ENCODE assay signal across 9 cellular contexts in genomic region chr11:62024975-62025374, GRCh38. TPM values are rescaled to one million over a fixed set of nuclear protein-coding genes. Genes with fewer than 3 reads are reported as not detected.
DNase-seq lines count a peak whose midpoint lies in the region; ATAC-seq and TF ChIP-seq lines count a peak whose summit lies in the region.
"Had no signal": no experiment of that assay in that cellular context is flagged by ENCODE, and none has a peak within 500 bp of the region (broad histone marks: within the 10 kb centered on the region; RNA-seq: fewer than 3 reads in every experiment).

No MANE protein-coding gene starts in this region.

- H3K4me3 ChIP-seq in heart right ventricle (peak overlapping the region in 1 of 10 donors; percentile 19), lower lobe of right lung (no peak overlapping the region), urinary bladder (ENCODE audit: low read depth, low read length) (no peak overlapping the region)

- peaks cover 0 to 36% (median 8%) of the 10 kb centered on the region in 9 donors for H3K4me1 ChIP-seq in heart right ventricle
- peaks cover 21% of the 10 kb centered on the region for H3K4me1 ChIP-seq in lower lobe of right lung
- peaks cover 3% of the 10 kb centered on the region for H3K4me1 ChIP-seq in urinary bladder (ENCODE audit: insufficient read depth)

- H3K27ac Mint-ChIP-seq in activated naive CD8-positive, alpha-beta T cell, result peak overlapping the region; percentile 1

- H3K9me3 ChIP-seq in heart right ventricle (peaks cover 0 to 17% (median 8%) of the 10 kb centered on the region in 11 donors), lower lobe of right lung (peaks cover 3% of the 10 kb centered on the region)
- H3K9me3 ChIP-seq: pancreas had no signal

- WGBS in heart right ventricle, 2 donors, result 54 to 66% methylated on average over 6 of the region's 6 CpGs
- 60% methylated on average over 6 of the region's 6 CpGs for WGBS in urinary bladder

- peaks cover 17% of the 10 kb centered on the region for H3K4me1 Mint-ChIP-seq in activated naive CD8-positive, alpha-beta T cell (ENCODE audit: low read depth)

- intact Hi-C loops in heart right ventricle (cut with DNase I), result loop anchor here in 7 of 10 donors (2.0 to 10.0 kb wide), 5 partner anchors 48 to 58 kb away; partner anchors contain the start of gene FTH1 (in 1 of the 7)
- intact Hi-C loops in Right ventricle myocardium inferior (cut with DNase I), result loop anchor here (1.0 kb wide), 1 partner anchor 58 kb away; the partner anchor contains the start of gene FTH1
- intact Hi-C loops in lower lobe of right lung (cut with DNase I), result no loop called here

- H3K27me3 ChIP-seq in heart right ventricle, result no peaks in the 10 kb centered on the region
- H3K27me3 ChIP-seq in lower lobe of right lung (ENCODE audit: low read depth), result no peaks in the 10 kb centered on the region
- H3K27me3 ChIP-seq: pancreas had no signal

- TF ChIP-seq CTCF in heart right ventricle (IDR thresholded peaks at IDR 0.05) (no peak), lower lobe of right lung (IDR thresholded peaks at IDR 0.05) (no peak)

- no peak for DNase-seq in heart right ventricle
- no peak for DNase-seq in Right ventricle myocardium inferior (ENCODE audit: missing footprints)
- no peak for DNase-seq in lower lobe of right lung
- no peak for DNase-seq in NCI-H1105 treated with DMSO at 0.1 percent for 48 hours (lab: John Stamatoyannopoulos, UW)
- DNase-seq in activated gamma-delta T cell (lab: John Stamatoyannopoulos, UW), result no peak
- no peak for DNase-seq in NCI-H2081 (lab: John Stamatoyannopoulos, UW)

- ATAC-seq in heart right ventricle (peak in 1 of 8 donors; percentile 28), Right ventricle myocardium inferior (no peak), lower lobe of right lung (peak in 1 of 2 donors; percentile 18)

- H3K27ac ChIP-seq in heart right ventricle, result peak overlapping the region in 9 of 10 donors; percentile 41 to 92 (median 70)
- peak overlapping the region; percentile 83 for H3K27ac ChIP-seq in lower lobe of right lung
- H3K27ac ChIP-seq in urinary bladder (ENCODE audit: low read depth), result peak overlapping the region; percentile 28

- H3K9me3 Mint-ChIP-seq in activated naive CD8-positive, alpha-beta T cell (ENCODE audit: low read depth), result peaks cover 6% of the 10 kb centered on the region

- H3K27me3 Mint-ChIP-seq in activated naive CD8-positive, alpha-beta T cell, result no peaks in the 10 kb centered on the region

- H3K36me3 ChIP-seq in heart right ventricle (no peaks in the 10 kb centered on the region), lower lobe of right lung (no peaks in the 10 kb centered on the region), urinary bladder (ENCODE audit: insufficient read depth) (no peaks in the 10 kb centered on the region)
- H3K36me3 ChIP-seq: pancreas had no signal

- H3K4me3 Mint-ChIP-seq in activated naive CD8-positive, alpha-beta T cell, result peak overlapping the region; percentile 78

- peaks cover 5% of the 10 kb centered on the region for H3K36me3 Mint-ChIP-seq in activated naive CD8-positive, alpha-beta T cell

RNA-seq across cellular contexts. Expression of gene FTH1, which starts 57.5 kb away (rescaled TPM):
- total RNA-seq in heart right ventricle (1,000 to 10,000 TPM; 2,008 to 4,360 (median 2,962) TPM), Right ventricle myocardium inferior (2,493 TPM), lower lobe of right lung (4,616 TPM), urinary bladder (523 TPM)
- polyA plus RNA-seq in heart right ventricle (1,000 to 10,000 TPM; 1,346 to 5,199 TPM), urinary bladder (5,662 TPM)

Comparison
In these comparisons a context has a peak if more than half of its experiments do, and no peak if none do; other contexts are left out.
1. H3K27ac ChIP-seq: peak in every context shown above with its lines; median percentile 83 in lower lobe of right lung; 70 in heart right ventricle; 28 in urinary bladder.